In the genomic region with DNA sequence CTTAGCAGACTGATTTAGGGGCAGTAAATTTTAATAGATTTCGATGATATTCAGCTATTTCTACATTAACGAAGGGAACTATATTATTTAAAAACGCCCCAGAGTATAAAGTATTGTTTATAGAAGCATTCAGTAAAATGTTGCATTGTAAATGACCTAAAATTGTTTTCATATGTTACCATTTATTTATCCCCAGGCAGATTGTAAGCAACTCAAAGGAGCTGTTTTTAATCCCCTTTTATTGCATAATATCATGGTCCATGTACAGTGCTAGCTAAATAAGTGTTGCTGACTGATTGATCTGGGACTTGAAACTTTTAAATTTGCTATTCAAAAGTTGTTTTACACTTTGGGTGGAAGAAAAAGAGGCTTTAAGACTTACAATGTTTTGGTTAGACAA, we compare ENCODE assay signal across 16 cellular contexts.
"Had no signal": no experiment of that assay in that cellular context is flagged by ENCODE, and none has a peak within 500 bp of the region (broad histone marks: within the 10 kb centered on the region; RNA-seq: fewer than 3 reads in every experiment).

No MANE protein-coding gene starts in this region.

- H3K36me3 ChIP-seq: esophagus muscularis mucosa, heart left ventricle had no signal

- H3K27me3 ChIP-seq: esophagus muscularis mucosa, heart left ventricle had no signal

- FAIRE-seq: islet of Langerhans had no signal

- H3K4me3 ChIP-seq: esophagus muscularis mucosa, heart left ventricle, mucosa of descending colon, skin epidermis had no signal

- DNase-seq: effector memory CD4-positive, alpha-beta T cell; foreskin melanocyte; heart left ventricle; hypothalamus; mucosa of descending colon; natural killer cell; posterior cingulate gyrus; stimulated activated CD4-positive, alpha-beta T cell treated with anti-CD3 and anti-CD28 coated beads, Interleukin-12 subunit alpha, Interleukin-12 subunit beta, amount 100 ng/mL, for 4 hours; stimulated activated naive CD4-positive, alpha-beta T cell treated with Interleukin-2 at 50 U/mL for 16 hours; trophoblast cell had no signal

- ATAC-seq: heart left ventricle, left lobe of liver, mucosa of descending colon, natural killer cell, sciatic nerve had no signal

- H3K27ac ChIP-seq: epithelial cell of prostate, esophagus muscularis mucosa, heart left ventricle, skin epidermis had no signal
